Comparison of ENCODE assay signal across 9 cellular contexts in the genomic region with DNA sequence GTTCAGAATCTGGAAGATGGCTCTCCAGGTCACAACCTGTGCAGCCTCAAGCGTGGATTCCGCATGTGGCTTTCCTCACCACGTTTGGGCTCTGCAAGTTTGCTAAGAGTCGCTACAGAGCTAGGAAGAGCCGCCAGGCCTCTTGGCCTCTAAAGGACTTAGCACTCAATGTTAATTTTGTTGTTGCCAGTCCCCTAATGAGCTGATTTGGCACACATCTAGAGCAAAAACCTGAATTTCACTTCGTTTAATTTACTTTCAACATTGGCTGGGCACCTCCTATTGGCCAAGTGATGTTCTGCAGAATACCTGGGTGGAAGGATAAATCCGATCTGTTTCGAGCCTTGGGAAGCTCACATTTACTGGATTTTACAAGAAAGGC.
DNase-seq lines count a peak whose midpoint lies in the region; ATAC-seq, FAIRE-seq and TF ChIP-seq lines count a peak whose summit lies in the region.
"Had no signal": no experiment of that assay in that cellular context is flagged by ENCODE, and none has a peak within 500 bp of the region (broad histone marks: within the 10 kb centered on the region; RNA-seq: fewer than 3 reads in every experiment).

No MANE protein-coding gene starts in this region.

- H3K4me1 Mint-ChIP-seq in activated T-cell treated with anti-CD3 and anti-CD28 coated beads, Interleukin-2, amount 50 U/mL, for 24 hours (ENCODE audit: low read depth): peaks cover 23% of the 10 kb centered on the region

- no peaks in the 10 kb centered on the region for H3K9me3 Mint-ChIP-seq in activated T-cell treated with anti-CD3 and anti-CD28 coated beads, Interleukin-2, amount 50 U/mL, for 24 hours

- no peaks in the 10 kb centered on the region for H3K4me1 ChIP-seq in keratinocyte (ENCODE audit: control insufficient read depth, extremely low read depth, insufficient read depth, low read length)
- H3K4me1 ChIP-seq in left lung: peaks cover 0 to 5% of the 10 kb centered on the region in 2 donors

- no peaks in the 10 kb centered on the region for H3K36me3 Mint-ChIP-seq in activated T-cell treated with anti-CD3 and anti-CD28 coated beads, Interleukin-2, amount 50 U/mL, for 24 hours (ENCODE audit: low read depth)

- no peak for DNase-seq in AG09309 (ENCODE audit: low read depth)
- no peak for DNase-seq in WERI-Rb-1
- DNase-seq in keratinocyte (ENCODE audit: low read depth, low spot score): no peak
- no peak for DNase-seq in activated T-cell treated with anti-CD3 and anti-CD28 coated beads, Interleukin-2, amount 50 U/mL, for 24 hours
- no peak for DNase-seq in NCI-H128 (lab: John Stamatoyannopoulos, UW; ENCODE audit: unreplicated experiment)
- DNase-seq in left lung: no peak

- dilution Hi-C loops in keratinocyte (cut with MboI; ENCODE audit: extremely low pct_ligation_motif_present, low sequenced_read_pairs): no loop called here

- H3K4me3 Mint-ChIP-seq in activated T-cell treated with anti-CD3 and anti-CD28 coated beads, Interleukin-2, amount 50 U/mL, for 24 hours: no peak overlapping the region

- H4K20me1 ChIP-seq in keratinocyte (ENCODE audit: control insufficient read depth, extremely low read depth, insufficient read depth, low read length): no peaks in the 10 kb centered on the region

- H3K9me1 ChIP-seq in keratinocyte (ENCODE audit: control insufficient read depth, extremely low read depth, insufficient read depth, low read length): no peaks in the 10 kb centered on the region

- no peak overlapping the region for H3K27ac Mint-ChIP-seq in activated T-cell treated with anti-CD3 and anti-CD28 coated beads, Interleukin-2, amount 50 U/mL, for 24 hours

- TF ChIP-seq CTCF in AG09309 (IDR thresholded peaks at IDR 0.05; ENCODE audit: control insufficient read depth, insufficient read depth, low read depth, low read length, missing control alignments): peak; percentile 12
- peak; percentile 25; the same call in 1 of the 2 replicates for TF ChIP-seq CTCF in GM12875 (IDR thresholded peaks at IDR 0.05; ENCODE audit: borderline replicate concordance, insufficient read depth, low read depth, low read length)
- TF ChIP-seq CTCF in WERI-Rb-1 (IDR thresholded peaks at IDR 0.05; ENCODE audit: low read depth, low read length): peak; percentile 15; the same call in 1 of the 2 replicates
- TF ChIP-seq CTCF in keratinocyte (optimal IDR thresholded peaks at IDR 0.05 in 1 of 3, IDR thresholded peaks at IDR 0.05 in 1 of 3, conservative IDR thresholded peaks at IDR 0.05 in 1 of 3; ENCODE audit: extremely low read depth in 1 of 3, insufficient read depth in 2 of 3, low read length in 3 of 3): peak; percentile 29 to 35 (median 32)
- no peak for TF ChIP-seq CTCF in left lung (IDR thresholded peaks at IDR 0.05)

- H3K9ac ChIP-seq in keratinocyte (ENCODE audit: control insufficient read depth, extremely low read depth, insufficient read depth, low read length): no peak overlapping the region

- no peaks in the 10 kb centered on the region for H3K79me2 ChIP-seq in keratinocyte (ENCODE audit: control insufficient read depth, insufficient read depth, low read length)

- peaks cover 89% of the 10 kb centered on the region for H3K27me3 Mint-ChIP-seq in activated T-cell treated with anti-CD3 and anti-CD28 coated beads, Interleukin-2, amount 50 U/mL, for 24 hours

- no peaks in the 10 kb centered on the region for H3K9me3 ChIP-seq in WERI-Rb-1 (ENCODE audit: severe bottlenecking)
- no peaks in the 10 kb centered on the region for H3K9me3 ChIP-seq in keratinocyte (ENCODE audit: control insufficient read depth, low read depth, low read length)
- no peaks in the 10 kb centered on the region for H3K9me3 ChIP-seq in left lung

- H3K27ac ChIP-seq in WERI-Rb-1 (no peak overlapping the region), keratinocyte (ENCODE audit: control insufficient read depth, insufficient read depth, low read length) (no peak overlapping the region), left lung (no peak overlapping the region)

- H3K4me3 ChIP-seq in AG09309 (ENCODE audit: control insufficient read depth, low read depth, low read length) (no peak overlapping the region), GM12875 (ENCODE audit: low read depth, low read length) (no peak overlapping the region), WERI-Rb-1 (ENCODE audit: low read depth, low read length) (no peak overlapping the region), keratinocyte (ENCODE audit: control insufficient read depth in 2 of 3, extremely low read depth in 1 of 3, insufficient read depth in 2 of 3, low read depth in 1 of 3, low read length in 3 of 3) (no peak overlapping the region), left lung (no peak overlapping the region)

- intact Hi-C loops in left lung (cut with DNase I): no loop called here

- FAIRE-seq in keratinocyte (lab: Jason Lieb, UNC): no peak
- FAIRE-seq: HTR-8/SVneo had no signal

- no peak overlapping the region for H3K4me2 ChIP-seq in keratinocyte (ENCODE audit: control insufficient read depth, extremely low read depth, insufficient read depth, low read depth, low read length)

- no peaks in the 10 kb centered on the region for H3K27me3 ChIP-seq in WERI-Rb-1 (ENCODE audit: insufficient read depth, low read depth, severe bottlenecking)
- peaks cover 70% of the 10 kb centered on the region for H3K27me3 ChIP-seq in keratinocyte (ENCODE audit: control insufficient read depth, extremely low read depth, insufficient read depth, low read length)
- H3K27me3 ChIP-seq in left lung: peaks cover 71 to 100% of the 10 kb centered on the region in 2 donors

- ATAC-seq in HG03045 (IDR thresholded peaks at IDR 0.05; ENCODE audit: unreplicated experiment): no peak
- no peak for ATAC-seq in left lung

- H2AFZ ChIP-seq in keratinocyte (ENCODE audit: control insufficient read depth, low read length): no peak overlapping the region

- H3K36me3 ChIP-seq in WERI-Rb-1 (no peaks in the 10 kb centered on the region), keratinocyte (ENCODE audit: control insufficient read depth in 2 of 2, extremely low read depth in 1 of 2, insufficient read depth in 2 of 2, low read length in 2 of 2) (no peaks in the 10 kb centered on the region), left lung (no peaks in the 10 kb centered on the region)

Comparison
In these comparisons a context has a peak if more than half of its experiments do, and no peak if none do; other contexts are left out.
1. CTCF ChIP-seq: peak in AG09309 (single experiment), GM12875 (single experiment), WERI-Rb-1 (single experiment) and keratinocyte (3 of 3); none in left lung (0 of 2).